Comparison of ENCODE assay signal across 32 cellular contexts in the genomic region with DNA sequence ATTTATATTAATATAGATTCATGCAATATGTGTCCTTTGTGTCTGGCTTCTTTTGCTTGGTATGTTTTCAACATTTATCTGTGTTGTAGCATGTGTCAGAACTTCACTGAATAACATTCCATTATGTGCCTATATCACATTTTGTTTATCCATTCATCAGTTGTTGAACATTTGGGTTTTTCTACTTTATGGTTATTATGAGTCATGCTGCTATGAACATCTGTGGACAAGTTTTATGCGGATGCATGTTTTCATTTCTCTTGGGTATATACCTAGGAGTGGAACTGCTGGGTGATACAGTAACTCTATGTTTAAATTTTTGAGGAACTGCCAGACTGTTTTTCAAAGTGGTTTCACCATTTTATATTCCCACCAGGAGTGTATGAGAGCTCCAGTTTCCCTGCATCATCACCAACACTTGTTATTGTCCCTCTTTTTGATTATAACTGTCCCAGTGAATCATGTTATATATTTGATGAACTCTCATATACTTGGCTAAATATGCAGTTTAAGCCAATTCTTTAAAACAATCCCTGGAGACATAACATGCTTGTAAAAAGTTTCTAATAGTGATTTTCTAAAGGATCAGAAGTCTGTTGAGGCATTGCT. TPM values are rescaled to one million over a fixed set of nuclear protein-coding genes. Genes with fewer than 3 reads are reported as not detected.
"Had no signal": no experiment of that assay in that cellular context is flagged by ENCODE, and none has a peak within 500 bp of the region (broad histone marks: within the 10 kb centered on the region; RNA-seq: fewer than 3 reads in every experiment).

No MANE protein-coding gene starts in this region.

- H3K4me3 Mint-ChIP-seq: activated CD4-positive, alpha-beta memory T cell treated with anti-CD3 and anti-CD28 coated beads for 36 hours; activated CD4-positive, alpha-beta T cell treated with anti-CD3 and anti-CD28 coated beads for 36 hours; activated CD4-positive, alpha-beta T cell treated with anti-CD3 and anti-CD28 coated beads, Interleukin-2, amount 10 ng/mL, durations not matched to agents 24 days and 14 days; activated naive CD4-positive, alpha-beta T cell treated with anti-CD3 and anti-CD28 coated beads for 36 hours; activated naive CD4-positive, alpha-beta T cell treated with anti-CD3 and anti-CD28 coated beads, Interleukin-2, amount 50 U/mL, for 24 hours; activated naive CD8-positive, alpha-beta T cell treated with anti-CD3 and anti-CD28 coated beads for 36 hours; activated naive CD8-positive, alpha-beta T cell treated with anti-CD3 and anti-CD28 coated beads, Interleukin-2, amount 50 U/mL, for 24 hours; activated T-helper 1 cell treated with anti-CD3 and anti-CD28 coated beads, Interleukin-12 subunit alpha, Interleukin-12 subunit beta, Interleukin-2, Interleukin-4 antibody, amounts not matched to agents 30 ng/mL and 10 ng/mL and 1 ng/mL, durations not matched to agents 14 hours and 24 hours and 36 hours; central memory CD8-positive, alpha-beta T cell; dendritic cell treated with granulocyte-macrophage colony-stimulating factor and Interleukin-4, amounts not matched to agents 40 ng/mL and 50 ng/mL, for 4 days; endodermal cell had no signal

- DNase-seq: activated CD4-positive, alpha-beta memory T cell treated with anti-CD3 and anti-CD28 coated beads for 36 hours; activated CD4-positive, alpha-beta T cell treated with anti-CD3 and anti-CD28 coated beads for 36 hours; activated CD4-positive, alpha-beta T cell treated with anti-CD3 and anti-CD28 coated beads, Interleukin-2, amount 10 ng/mL, durations not matched to agents 24 days and 14 days; activated CD4-positive, CD25-positive, alpha-beta regulatory T cell; activated CD4-positive, CD25-positive, alpha-beta regulatory T cell treated with anti-CD3 and anti-CD28 coated beads, Interleukin-2, amount 50 U/mL, for 72 hours; activated effector memory CD4-positive, alpha-beta T cell treated with anti-CD3 and anti-CD28 coated beads, Interleukin-2, amount 50 U/mL, for 16 hours; activated naive CD4-positive, alpha-beta T cell treated with anti-CD3 and anti-CD28 coated beads for 36 hours; activated naive CD8-positive, alpha-beta T cell treated with anti-CD3 and anti-CD28 coated beads for 36 hours; activated naive CD8-positive, alpha-beta T cell treated with anti-CD3 and anti-CD28 coated beads, Interleukin-2, amount 50 U/mL, for 24 hours; activated T-cell treated with anti-CD3 and anti-CD28 coated beads, Interleukin-2, amount 50 U/mL, for 1 hour; activated T-cell treated with anti-CD3 and anti-CD28 coated beads, Interleukin-2, amount 50 U/mL, for 48 hours; adrenal gland; amygdala; aorta; brain microvascular endothelial cell; dorsolateral prefrontal cortex; effector memory CD4-positive, alpha-beta T cell; endodermal cell; erythroblast; gastrocnemius medialis; glutamatergic neuron; heart left ventricle; T-helper 2 cell had no signal

- H3K27me3 ChIP-seq: brain microvascular endothelial cell, esophagus muscularis mucosa had no signal

- H3K4me1 ChIP-seq: esophagus muscularis mucosa, gastrocnemius medialis, heart left ventricle had no signal

- FAIRE-seq: bronchial epithelial cell had no signal

- H3K36me3 Mint-ChIP-seq: activated CD4-positive, alpha-beta memory T cell treated with anti-CD3 and anti-CD28 coated beads for 36 hours; activated naive CD4-positive, alpha-beta T cell treated with anti-CD3 and anti-CD28 coated beads, Interleukin-2, amount 50 U/mL, for 24 hours; activated naive CD8-positive, alpha-beta T cell treated with anti-CD3 and anti-CD28 coated beads for 36 hours had no signal

- H3K4me3 ChIP-seq: adrenal gland, coronary artery, dorsolateral prefrontal cortex, esophagus muscularis mucosa, gastrocnemius medialis, heart left ventricle had no signal

- H3K4me1 Mint-ChIP-seq: activated CD4-positive, alpha-beta T cell treated with anti-CD3 and anti-CD28 coated beads for 36 hours; activated CD4-positive, alpha-beta T cell treated with anti-CD3 and anti-CD28 coated beads, Interleukin-2, amount 10 ng/mL, durations not matched to agents 24 days and 14 days; activated naive CD4-positive, alpha-beta T cell treated with anti-CD3 and anti-CD28 coated beads, Interleukin-2, amount 50 U/mL, for 24 hours; activated naive CD8-positive, alpha-beta T cell treated with anti-CD3 and anti-CD28 coated beads for 36 hours; activated naive CD8-positive, alpha-beta T cell treated with anti-CD3 and anti-CD28 coated beads, Interleukin-2, amount 50 U/mL, for 24 hours; central memory CD8-positive, alpha-beta T cell had no signal

- H3K27ac ChIP-seq: adrenal gland, brain microvascular endothelial cell, coronary artery, dorsolateral prefrontal cortex, esophagus muscularis mucosa, gastrocnemius medialis, heart left ventricle had no signal

- H3K9me3 ChIP-seq: adrenal gland, gastrocnemius medialis had no signal

- H3K27ac Mint-ChIP-seq: activated CD4-positive, alpha-beta memory T cell treated with anti-CD3 and anti-CD28 coated beads for 36 hours; activated CD4-positive, alpha-beta T cell treated with anti-CD3 and anti-CD28 coated beads for 36 hours; activated CD4-positive, alpha-beta T cell treated with anti-CD3 and anti-CD28 coated beads, Interleukin-2, amount 10 ng/mL, durations not matched to agents 24 days and 14 days; activated naive CD4-positive, alpha-beta T cell treated with anti-CD3 and anti-CD28 coated beads for 36 hours; activated naive CD4-positive, alpha-beta T cell treated with anti-CD3 and anti-CD28 coated beads, Interleukin-2, amount 50 U/mL, for 24 hours; activated naive CD8-positive, alpha-beta T cell treated with anti-CD3 and anti-CD28 coated beads for 36 hours; activated naive CD8-positive, alpha-beta T cell treated with anti-CD3 and anti-CD28 coated beads, Interleukin-2, amount 50 U/mL, for 24 hours; activated T-helper 1 cell treated with anti-CD3 and anti-CD28 coated beads, Interleukin-12 subunit alpha, Interleukin-12 subunit beta, Interleukin-2, Interleukin-4 antibody, amounts not matched to agents 30 ng/mL and 10 ng/mL and 1 ng/mL, durations not matched to agents 14 hours and 24 hours and 36 hours; activated T-helper 2 cell treated with anti-CD3 and anti-CD28 coated beads, Interferon-gamma antibody, Interleukin-2, Interleukin-4, amounts not matched to agents 10 μg/mL and 5 μg/mL and 100 μg/mL, durations not matched to agents 14 hours and 24 hours and 36 hours; dendritic cell treated with granulocyte-macrophage colony-stimulating factor and Interleukin-4, amounts not matched to agents 40 ng/mL and 50 ng/mL, for 4 days; endodermal cell had no signal

- H3K27me3 Mint-ChIP-seq: activated CD4-positive, alpha-beta memory T cell treated with anti-CD3 and anti-CD28 coated beads for 36 hours; activated CD4-positive, alpha-beta T cell treated with anti-CD3 and anti-CD28 coated beads for 36 hours; activated naive CD4-positive, alpha-beta T cell treated with anti-CD3 and anti-CD28 coated beads, Interleukin-2, amount 50 U/mL, for 24 hours; activated naive CD8-positive, alpha-beta T cell treated with anti-CD3 and anti-CD28 coated beads for 36 hours; central memory CD8-positive, alpha-beta T cell; dendritic cell treated with granulocyte-macrophage colony-stimulating factor and Interleukin-4, amounts not matched to agents 40 ng/mL and 50 ng/mL, for 4 days had no signal

- H3K36me3 ChIP-seq: adrenal gland, brain microvascular endothelial cell, esophagus muscularis mucosa, heart left ventricle had no signal

- ATAC-seq: activated CD4-positive, alpha-beta T cell treated with anti-CD3 and anti-CD28 coated beads for 36 hours; activated naive CD8-positive, alpha-beta T cell treated with anti-CD3 and anti-CD28 coated beads, Interleukin-2, amount 50 U/mL, for 24 hours; gastrocnemius medialis; heart left ventricle had no signal

- H3K9me3 Mint-ChIP-seq: activated CD4-positive, alpha-beta memory T cell treated with anti-CD3 and anti-CD28 coated beads for 36 hours; activated CD4-positive, alpha-beta T cell treated with anti-CD3 and anti-CD28 coated beads, Interleukin-2, amount 10 ng/mL, durations not matched to agents 24 days and 14 days; activated naive CD4-positive, alpha-beta T cell treated with anti-CD3 and anti-CD28 coated beads for 36 hours; activated naive CD4-positive, alpha-beta T cell treated with anti-CD3 and anti-CD28 coated beads, Interleukin-2, amount 50 U/mL, for 24 hours; activated naive CD8-positive, alpha-beta T cell treated with anti-CD3 and anti-CD28 coated beads for 36 hours; activated naive CD8-positive, alpha-beta T cell treated with anti-CD3 and anti-CD28 coated beads, Interleukin-2, amount 50 U/mL, for 24 hours; activated T-helper 1 cell treated with anti-CD3 and anti-CD28 coated beads, Interleukin-12 subunit alpha, Interleukin-12 subunit beta, Interleukin-2, Interleukin-4 antibody, amounts not matched to agents 30 ng/mL and 10 ng/mL and 1 ng/mL, durations not matched to agents 14 hours and 24 hours and 36 hours; activated T-helper 2 cell treated with anti-CD3 and anti-CD28 coated beads, Interferon-gamma antibody, Interleukin-2, Interleukin-4, amounts not matched to agents 10 μg/mL and 5 μg/mL and 100 μg/mL, durations not matched to agents 14 hours and 24 hours and 36 hours; central memory CD8-positive, alpha-beta T cell; dendritic cell treated with granulocyte-macrophage colony-stimulating factor and Interleukin-4, amounts not matched to agents 40 ng/mL and 50 ng/mL, for 4 days had no signal

RNA-seq across cellular contexts. Expression of gene REPS2, which starts 21.7 kb away (rescaled TPM):
- total RNA-seq: activated CD4-positive, alpha-beta memory T cell treated with anti-CD3 and anti-CD28 coated beads for 36 hours; activated CD4-positive, alpha-beta T cell treated with anti-CD3 and anti-CD28 coated beads for 36 hours; activated CD4-positive, alpha-beta T cell treated with anti-CD3 and anti-CD28 coated beads, Interleukin-2, amount 10 ng/mL, durations not matched to agents 24 days and 14 days; activated naive CD4-positive, alpha-beta T cell treated with anti-CD3 and anti-CD28 coated beads for 36 hours; activated naive CD8-positive, alpha-beta T cell treated with anti-CD3 and anti-CD28 coated beads for 36 hours; activated T-helper 1 cell treated with anti-CD3 and anti-CD28 coated beads, Interleukin-12 subunit alpha, Interleukin-12 subunit beta, Interleukin-2, Interleukin-4 antibody, amounts not matched to agents 30 ng/mL and 10 ng/mL and 1 ng/mL, durations not matched to agents 14 hours and 24 hours and 36 hours; T-helper 1 cell treated with Interleukin-12 subunit alpha and Interleukin-12 subunit beta and Interleukin-4 antibody, amounts not matched to agents 30 ng/mL and 1 ng/mL, for 36 hours had no signal
